Comparison of ENCODE assay signal across 22 cellular contexts in genomic region chr9:92642599-92642998, GRCh38. TPM values are rescaled to one million over a fixed set of nuclear protein-coding genes. Genes with fewer than 3 reads are reported as not detected.
DNase-seq lines count a peak whose midpoint lies in the region; FAIRE-seq and TF ChIP-seq lines count a peak whose summit lies in the region.
"Had no signal": no experiment of that assay in that cellular context is flagged by ENCODE, and none has a peak within 500 bp of the region (broad histone marks: within the 10 kb centered on the region; RNA-seq: fewer than 3 reads in every experiment).

No MANE protein-coding gene starts in this region.

- H3K4me3 ChIP-seq in bronchial epithelial cell (ENCODE audit: low read depth, low read length) (no peak overlapping the region), sigmoid colon (no peak overlapping the region), uterus (no peak overlapping the region), mammary epithelial cell (replicated peaks in 1 of 3; ENCODE audit: insufficient read depth in 1 of 3, low read depth in 2 of 3, low read length in 3 of 3) (no peak overlapping the region)
- H3K4me3 ChIP-seq: GM23338, SK-N-MC had no signal

- dilution Hi-C loops in mammary epithelial cell (cut with HindIII; ENCODE audit: low sequenced_read_pairs) = no loop called here

- peak; percentile 28 for DNase-seq in activated CD8-positive, alpha-beta memory T cell treated with anti-CD3 and anti-CD28 coated beads, Interleukin-2, amount 50 U/mL, for 48 hours
- no peak for DNase-seq in activated CD8-positive, alpha-beta memory T cell treated with anti-CD3 and anti-CD28 coated beads for 24 hours
- DNase-seq in bronchial epithelial cell (ENCODE audit: low read depth) (no peak), sigmoid colon (peak; percentile 32), uterus (peak in 1 of 2 donors; percentile 10), HuH-7.5 (ENCODE audit: low spot score) (no peak), GOT3 (lab: John Stamatoyannopoulos, UW) (no peak), mammary epithelial cell (no peak)
- DNase-seq: Calu3, DMS153, DND-41, NCI-H1092, NCI-H1436, NCI-H187, NCI-H2081 treated with DMSO at 0.1 percent for 48 hours, NCI-H2171, NCI-H226, NCI-H510A, NCI-H69, SHP77 treated with DMSO at 0.1 percent for 48 hours had no signal

- no peak for TF ChIP-seq EP300 in sigmoid colon (IDR thresholded peaks at IDR 0.05)

- WGBS in sigmoid colon, 2 donors = 97 to 98% methylated on average over 7 of the region's 7 CpGs
- WGBS in mammary epithelial cell (ENCODE audit: low coverage, missing lambda C conversion rate) = 94% methylated on average over 5 of the region's 7 CpGs

- TF ChIP-seq POLR2A in sigmoid colon (IDR thresholded peaks at IDR 0.05) (no peak), uterus (IDR thresholded peaks at IDR 0.05) (no peak)

- no peak for TF ChIP-seq CTCF in bronchial epithelial cell (IDR thresholded peaks at IDR 0.05; ENCODE audit: insufficient read depth, low read length, severe bottlenecking)
- TF ChIP-seq CTCF in sigmoid colon (IDR thresholded peaks at IDR 0.05) = no peak
- no peak for TF ChIP-seq CTCF in uterus (IDR thresholded peaks at IDR 0.05)
- TF ChIP-seq CTCF in mammary epithelial cell (conservative IDR thresholded peaks at IDR 0.05 in 1 of 2, IDR thresholded peaks at IDR 0.05 in 1 of 2; ENCODE audit: extremely low read depth in 1 of 2, insufficient read depth in 1 of 2, low read depth in 1 of 2, low read length in 2 of 2) = no peak

- BruUV-seq in mammary epithelial cell (replicated peaks; lab: Mats Ljungman, UMichigan) = no TSS peak

- no peaks in the 10 kb centered on the region for H3K27me3 ChIP-seq in bronchial epithelial cell (ENCODE audit: control insufficient read depth, insufficient read depth, low read length)
- H3K27me3 ChIP-seq in sigmoid colon = no peaks in the 10 kb centered on the region
- H3K27me3 ChIP-seq in uterus = no peaks in the 10 kb centered on the region
- H3K27me3 ChIP-seq in mammary epithelial cell (ENCODE audit: insufficient read depth, low read length) = no peaks in the 10 kb centered on the region

- H3K9ac ChIP-seq in mammary epithelial cell (ENCODE audit: insufficient read depth, low read length) = no peak overlapping the region

- no peak overlapping the region for H3K4me2 ChIP-seq in mammary epithelial cell (ENCODE audit: insufficient read depth, low read depth, low read length)
- H3K4me2 ChIP-seq: GM23338 had no signal

- in situ Hi-C loops in mammary epithelial cell (cut with MboI; ENCODE audit: low sequenced_read_pairs in 2 of 2) = loop anchor here in 1 of 2 donors (25.0 kb wide), 2 partner anchors 145 to 505 kb away; no protein-coding TSS in a partner anchor

- H3K4me1 ChIP-seq in sigmoid colon = no peaks in the 10 kb centered on the region
- H3K4me1 ChIP-seq in uterus = peaks cover 0 to 5% of the 10 kb centered on the region in 2 donors
- peaks cover 18% of the 10 kb centered on the region for H3K4me1 ChIP-seq in mammary epithelial cell (ENCODE audit: insufficient read depth, low read length)

- intact Hi-C loops in sigmoid colon (cut with DNase I) = no loop called here
- intact Hi-C loops in uterus (cut with DNase I; ENCODE audit: low total_unique reads) = no loop called here
- intact Hi-C loops in mammary epithelial cell (cut with micrococcal nuclease) = no loop called here

- no peak overlapping the region for H2AFZ ChIP-seq in mammary epithelial cell (ENCODE audit: low read depth, low read length)
- H2AFZ ChIP-seq: GM23338 had no signal

- CTCF ChIA-PET in mammary epithelial cell (lab: Charles Lee; ENCODE audit: low non-redundant PET) = no interaction called here

- H3K36me3 ChIP-seq in bronchial epithelial cell (ENCODE audit: control insufficient read depth, insufficient read depth, low read length) (peaks cover 45% of the 10 kb centered on the region), sigmoid colon (peaks cover 14 to 98% (median 52%) of the 10 kb centered on the region in 4 donors), uterus (no peaks in the 10 kb centered on the region), mammary epithelial cell (ENCODE audit: insufficient read depth, low read length) (peaks cover 22% of the 10 kb centered on the region)

- H3K9me3 ChIP-seq in sigmoid colon = no peaks in the 10 kb centered on the region
- H3K9me3 ChIP-seq in uterus = no peaks in the 10 kb centered on the region
- H3K9me3 ChIP-seq in mammary epithelial cell (replicated peaks; ENCODE audit: insufficient read depth, low read length) = no peaks in the 10 kb centered on the region

- H4K20me1 ChIP-seq in mammary epithelial cell (ENCODE audit: insufficient read depth, low read length) = no peaks in the 10 kb centered on the region

- FAIRE-seq in bronchial epithelial cell (lab: Jason Lieb, UNC) = peak; percentile 7

- no peak overlapping the region for H3K27ac ChIP-seq in sigmoid colon
- H3K27ac ChIP-seq in uterus = peak overlapping the region; percentile 51 to 60
- no peak overlapping the region for H3K27ac ChIP-seq in mammary epithelial cell (ENCODE audit: insufficient read depth, low read depth, low read length)
- H3K27ac ChIP-seq: SK-N-MC had no signal

- peaks cover 16% of the 10 kb centered on the region for H3K79me2 ChIP-seq in mammary epithelial cell (ENCODE audit: insufficient read depth, low read length)

RNA-seq across cellular contexts. Expression of gene IPPK, which starts 27.3 kb away (rescaled TPM):
- total RNA-seq in bronchial epithelial cell = 27.6 and 38.8 TPM in 2 replicates
- total RNA-seq in sigmoid colon = 10 to 100 TPM in 1 of 4 donors, 1 to 10 TPM in 3; 5.7 to 12.5 (median 6.9) TPM
- polyA plus RNA-seq in sigmoid colon = 1 to 10 TPM; 3.6 to 7.8 (median 4.4) TPM
- 10 to 100 TPM in 2 of 4 donors, 1 to 10 TPM in 2; 5.9 to 13.1 (median 8.5) TPM for total RNA-seq in uterus
- total RNA-seq in mammary epithelial cell = 10 to 100 TPM; 13.4 to 25.0 TPM
- polyA plus RNA-seq in mammary epithelial cell = 25.2 TPM
- 48.0 TPM for polyA minus RNA-seq in mammary epithelial cell

Comparison
In these comparisons a context has a peak if more than half of its experiments do, and no peak if none do; other contexts are left out.
1. DNase-seq: peak in activated CD8-positive, alpha-beta memory T cell treated with anti-CD3 and anti-CD28 coated beads, Interleukin-2, amount 50 U/mL, for 48 hours (single experiment) and sigmoid colon (single experiment); none in activated CD8-positive, alpha-beta memory T cell treated with anti-CD3 and anti-CD28 coated beads for 24 hours (single experiment), bronchial epithelial cell (single experiment), HuH-7.5 (single experiment), GOT3 (single experiment) and mammary epithelial cell (single experiment).
2. H3K27ac ChIP-seq: peak in uterus (2 of 2); none in sigmoid colon (0 of 4) and mammary epithelial cell (single experiment).